Comparison of ENCODE assay signal across 1 cellular context in the genomic region with DNA sequence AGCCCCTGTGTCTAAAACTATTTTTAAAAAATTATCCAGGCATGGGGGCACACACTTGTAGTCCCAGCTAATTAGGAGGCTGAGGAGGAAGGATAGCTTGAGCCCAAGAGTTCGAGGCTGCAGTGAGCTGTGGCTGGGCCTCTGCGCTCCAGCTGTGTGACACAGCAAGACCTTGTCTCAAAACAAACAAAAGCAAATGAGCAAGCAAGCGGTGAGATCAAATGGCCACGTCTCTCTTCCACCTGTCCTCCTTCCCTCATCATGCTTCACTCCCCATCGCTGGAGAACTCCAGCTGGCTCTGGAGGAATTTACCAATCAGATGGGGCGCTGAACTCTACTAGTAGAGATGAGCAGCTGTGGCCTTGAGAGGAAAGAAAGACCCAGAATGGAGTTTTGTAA.
TF ChIP-seq lines count a peak whose summit lies in the region.

No MANE protein-coding gene starts in this region.

TF ChIP-seq in IMR-90, 13 proteins besides CTCF, POLR2A, EP300 and RAD21 (continued from another document):
- TF ChIP-seq CEBPB (IDR thresholded peaks at IDR 0.05; ENCODE audit: low read depth, low read length) (no peak), RFX5 (IDR thresholded peaks at IDR 0.05; ENCODE audit: low read depth, low read length) (no peak), NFE2L2 (IDR thresholded peaks at IDR 0.05; ENCODE audit: low read depth, low read length) (no peak)
- TF ChIP-seq, protein P1, sequence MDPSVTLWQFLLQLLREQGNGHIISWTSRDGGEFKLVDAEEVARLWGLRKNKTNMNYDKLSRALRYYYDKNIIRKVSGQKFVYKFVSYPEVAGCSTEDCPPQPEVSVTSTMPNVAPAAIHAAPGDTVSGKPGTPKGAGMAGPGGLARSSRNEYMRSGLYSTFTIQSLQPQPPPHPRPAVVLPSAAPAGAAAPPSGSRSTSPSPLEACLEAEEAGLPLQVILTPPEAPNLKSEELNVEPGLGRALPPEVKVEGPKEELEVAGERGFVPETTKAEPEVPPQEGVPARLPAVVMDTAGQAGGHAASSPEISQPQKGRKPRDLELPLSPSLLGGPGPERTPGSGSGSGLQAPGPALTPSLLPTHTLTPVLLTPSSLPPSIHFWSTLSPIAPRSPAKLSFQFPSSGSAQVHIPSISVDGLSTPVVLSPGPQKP (IDR thresholded peaks at IDR 0.05; ENCODE audit: borderline replicate concordance, low read depth, low read length) = no peak
